8 cellular contexts compared by ENCODE assay signal in the genomic region with DNA sequence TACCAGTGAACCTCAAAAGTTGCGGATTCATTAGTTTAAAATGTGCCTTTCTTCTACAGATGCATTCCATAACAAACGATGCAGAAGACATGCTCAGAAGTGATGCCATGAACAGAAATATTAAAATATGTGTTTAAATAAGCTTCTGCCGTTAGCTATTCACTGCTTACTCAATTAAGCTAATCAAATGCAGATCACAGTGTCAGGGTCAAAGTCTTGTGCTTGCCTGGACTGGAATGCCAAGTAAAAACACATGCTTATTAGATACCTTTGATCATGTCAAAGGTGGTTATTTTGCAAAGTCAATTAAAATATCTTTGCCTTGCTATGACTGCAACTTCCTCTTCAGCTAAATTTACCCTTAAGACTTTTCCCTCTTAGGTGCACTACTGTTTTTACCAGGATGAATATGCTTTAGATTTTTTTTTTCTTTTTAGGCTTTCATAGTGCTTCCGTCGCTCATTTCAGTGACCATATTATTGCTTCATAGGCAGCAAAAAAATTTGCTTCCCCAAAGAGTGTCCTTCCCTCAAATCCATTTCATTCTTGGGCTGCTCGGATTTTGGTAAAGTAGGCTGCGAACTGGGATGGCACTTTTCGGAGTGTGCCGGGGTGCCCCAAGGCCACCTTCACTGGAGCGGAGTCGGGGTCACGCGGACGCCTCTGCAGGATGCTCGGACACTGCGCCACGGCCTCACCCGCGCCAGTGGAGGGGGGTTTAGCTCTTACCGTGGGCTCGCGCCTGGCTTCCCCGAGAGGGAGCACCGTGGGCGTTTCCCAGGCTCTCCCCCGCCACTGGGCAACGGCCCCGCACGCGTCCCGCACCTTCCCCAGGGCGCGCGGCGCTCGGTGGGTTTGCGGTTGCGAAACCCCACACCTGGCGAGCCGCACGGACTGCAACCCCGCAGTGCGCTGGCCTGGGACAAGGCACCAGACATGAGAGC. TPM values are rescaled to one million over a fixed set of nuclear protein-coding genes. Genes with fewer than 3 reads are reported as not detected.
DNase-seq lines count a peak whose midpoint lies in the region; ATAC-seq and TF ChIP-seq lines count a peak whose summit lies in the region.

No MANE protein-coding gene starts in this region.

- no peak for ATAC-seq in GM18870 (IDR thresholded peaks at IDR 0.05; ENCODE audit: unreplicated experiment)

- H3K27ac Mint-ChIP-seq in type B pancreatic cell: peak overlapping the region; percentile 57

- H3K9me3 Mint-ChIP-seq in type B pancreatic cell: no peaks in the 10 kb centered on the region

- peak overlapping the region; percentile 88 for H3K4me3 ChIP-seq in HFF-Myc (replicated peaks; ENCODE audit: low read depth, low read length)

- H3K27me3 Mint-ChIP-seq in type B pancreatic cell: no peaks in the 10 kb centered on the region

- TF ChIP-seq CTCF in HFF-Myc (IDR thresholded peaks at IDR 0.05; ENCODE audit: low read depth, low read length, missing control alignments) (no peak), type B pancreatic cell (conservative IDR thresholded peaks at IDR 0.05) (no peak)

- H3K4me3 Mint-ChIP-seq in type B pancreatic cell: peak overlapping the region; percentile 88

- H3K36me3 Mint-ChIP-seq in type B pancreatic cell: no peaks in the 10 kb centered on the region

- DNase-seq in EL (peak; percentile 25), HFF-Myc (ENCODE audit: extremely low read depth, low read depth) (no peak), RPMI7951 (ENCODE audit: low read depth) (peak; percentile 16), dermis blood vessel endothelial cell (peak; percentile 15), mesenteric fat pad (ENCODE audit: low spot score) (peak; percentile 90), type B pancreatic cell (ENCODE audit: extremely low spot score, unreplicated experiment) (no peak), H4 (ENCODE audit: low spot score) (no peak)

- H3K4me1 Mint-ChIP-seq in type B pancreatic cell (ENCODE audit: unreplicated experiment): peaks cover 35% of the 10 kb centered on the region

RNA-seq across cellular contexts. Expression of a gene that starts 0.7 kb away (rescaled TPM):
- 11.5 and 11.7 TPM in 2 replicates for total RNA-seq in RPMI7951 (2014; rRNA removed; shearing (Covaris generic))
- total RNA-seq in dermis blood vessel endothelial cell (17.5 and 17.6 TPM in 2 replicates), mesenteric fat pad (23.5 TPM), type B pancreatic cell (ENCODE audit: low replicate concordance) (13.9 and 28.2 TPM in 2 replicates)
- 9.1 and 11.3 TPM in 2 replicates for total RNA-seq in H4 (2014; rRNA removed; shearing (Covaris generic))

RNA-seq across cellular contexts. Expression of a gene that starts 19.0 kb away (rescaled TPM):
- total RNA-seq in RPMI7951 (2014; rRNA removed; shearing (Covaris generic)): 71.9 and 92.0 TPM in 2 replicates
- total RNA-seq in dermis blood vessel endothelial cell (81.7 and 82.4 TPM in 2 replicates), mesenteric fat pad (55.8 TPM), type B pancreatic cell (ENCODE audit: low replicate concordance) (64.1 and 70.1 TPM in 2 replicates)
- 25.2 and 42.4 TPM in 2 replicates for total RNA-seq in H4 (2014; rRNA removed; shearing (Covaris generic))

Comparison
In these comparisons a context has a peak if more than half of its experiments do, and no peak if none do; other contexts are left out.
1. DNase-seq: peak in EL (single experiment), RPMI7951 (single experiment), dermis blood vessel endothelial cell (single experiment) and mesenteric fat pad (single experiment); none in HFF-Myc (single experiment), type B pancreatic cell (single experiment) and H4 (single experiment).